Comparison of ENCODE assay signal across 15 cellular contexts in genomic region chr4:1242506-1243450, GRCh38. TPM values are rescaled to one million over a fixed set of nuclear protein-coding genes. Genes with fewer than 3 reads are reported as not detected.
DNase-seq lines count a peak whose midpoint lies in the region; ATAC-seq and TF ChIP-seq lines count a peak whose summit lies in the region.
"Had no signal": no experiment of that assay in that cellular context is flagged by ENCODE, and none has a peak within 500 bp of the region (broad histone marks: within the 10 kb centered on the region; RNA-seq: fewer than 3 reads in every experiment).

No MANE protein-coding gene starts in this region.

- POLR2A ChIA-PET in activated CD4-positive, alpha-beta T cell treated with anti-CD3 and anti-CD28 coated beads, Interleukin-2, amount 10 ng/mL, durations not matched to agents 7 days and 5 days (lab: Charles Lee): no interaction called here

- intact Hi-C loops in activated CD4-positive, alpha-beta T cell treated with anti-CD3 and anti-CD28 coated beads, Interleukin-2, amount 10 ng/mL, durations not matched to agents 24 days and 14 days (cut with micrococcal nuclease): no loop called here
- intact Hi-C loops in left ventricle myocardium inferior (cut with micrococcal nuclease): no loop called here
- intact Hi-C loops in colonic mucosa (cut with DNase I): loop anchor here (5.0 kb wide), 1 partner anchor 35 kb away; no protein-coding TSS in a partner anchor

- H3K27me3 ChIP-seq in left ventricle myocardium inferior (ENCODE audit: low read depth) (no peaks in the 10 kb centered on the region), skeletal muscle tissue (ENCODE audit: control insufficient read depth in 3 of 3, insufficient read depth in 3 of 3, low read length in 3 of 3) (no peaks in the 10 kb centered on the region), colonic mucosa (no peaks in the 10 kb centered on the region)

- no peak for ATAC-seq in HG03457 (IDR thresholded peaks at IDR 0.05; ENCODE audit: unreplicated experiment)

- H3K4me3 ChIP-seq in left ventricle myocardium inferior: no peak overlapping the region
- H3K4me3 ChIP-seq in skeletal muscle tissue (ENCODE audit: low read length in 3 of 3): no peak overlapping the region
- H3K4me3 ChIP-seq in colonic mucosa: no peak overlapping the region
- H3K4me3 ChIP-seq: A549, skin epidermis had no signal

- TF ChIP-seq CTCF in left ventricle myocardium inferior (IDR thresholded peaks at IDR 0.05; ENCODE audit: borderline replicate concordance) (no peak), colonic mucosa (IDR thresholded peaks at IDR 0.05) (no peak)

- no peak overlapping the region for H3K4me3 Mint-ChIP-seq in activated CD4-positive, alpha-beta T cell treated with anti-CD3 and anti-CD28 coated beads, Interleukin-2, amount 10 ng/mL, durations not matched to agents 24 days and 14 days
- H3K4me3 Mint-ChIP-seq in activated CD4-positive, alpha-beta T cell treated with anti-CD3 and anti-CD28 coated beads, Interleukin-2, amount 10 ng/mL, durations not matched to agents 7 days and 5 days: no peak overlapping the region
- H3K4me3 Mint-ChIP-seq in IgD-negative memory B cell: peak overlapping the region in 1 of 4 donors; percentile 66

- peaks cover 26% of the 10 kb centered on the region for H3K36me3 ChIP-seq in left ventricle myocardium inferior
- H3K36me3 ChIP-seq in skeletal muscle tissue (ENCODE audit: control insufficient read depth in 3 of 3, insufficient read depth in 3 of 3, low read length in 3 of 3): peaks cover 16 to 20% (median 16%) of the 10 kb centered on the region in 3 donors
- H3K36me3 ChIP-seq in colonic mucosa: no peaks in the 10 kb centered on the region

- peaks cover 76% of the 10 kb centered on the region for H3K4me1 ChIP-seq in left ventricle myocardium inferior
- peaks cover 63 to 78% (median 65%) of the 10 kb centered on the region in 3 donors for H3K4me1 ChIP-seq in skeletal muscle tissue (ENCODE audit: control insufficient read depth in 3 of 3, insufficient read depth in 3 of 3, low read length in 3 of 3)
- peaks cover 30% of the 10 kb centered on the region for H3K4me1 ChIP-seq in colonic mucosa

- H3K27me3 Mint-ChIP-seq in activated CD4-positive, alpha-beta T cell treated with anti-CD3 and anti-CD28 coated beads, Interleukin-2, amount 10 ng/mL, durations not matched to agents 24 days and 14 days: no peaks in the 10 kb centered on the region
- H3K27me3 Mint-ChIP-seq in activated CD4-positive, alpha-beta T cell treated with anti-CD3 and anti-CD28 coated beads, Interleukin-2, amount 10 ng/mL, durations not matched to agents 7 days and 5 days: no peaks in the 10 kb centered on the region
- no peaks in the 10 kb centered on the region for H3K27me3 Mint-ChIP-seq in IgD-negative memory B cell
- H3K27me3 Mint-ChIP-seq: naive B cell had no signal

- peak overlapping the region; percentile 11 for H3K27ac Mint-ChIP-seq in activated CD4-positive, alpha-beta T cell treated with anti-CD3 and anti-CD28 coated beads, Interleukin-2, amount 10 ng/mL, durations not matched to agents 24 days and 14 days
- no peak overlapping the region for H3K27ac Mint-ChIP-seq in activated CD4-positive, alpha-beta T cell treated with anti-CD3 and anti-CD28 coated beads, Interleukin-2, amount 10 ng/mL, durations not matched to agents 7 days and 5 days
- H3K27ac Mint-ChIP-seq in IgD-negative memory B cell: peak overlapping the region in 2 of 3 donors; percentile 31 to 75

- H3K9me3 ChIP-seq in left ventricle myocardium inferior (replicated peaks): no peaks in the 10 kb centered on the region
- H3K9me3 ChIP-seq in skeletal muscle tissue (ENCODE audit: control insufficient read depth in 3 of 3, low read length in 3 of 3): no peaks in the 10 kb centered on the region
- H3K9me3 ChIP-seq in colonic mucosa: no peaks in the 10 kb centered on the region
- H3K9me3 ChIP-seq: A549 had no signal

- H3K9me3 Mint-ChIP-seq in activated CD4-positive, alpha-beta T cell treated with anti-CD3 and anti-CD28 coated beads, Interleukin-2, amount 10 ng/mL, durations not matched to agents 24 days and 14 days: no peaks in the 10 kb centered on the region
- no peaks in the 10 kb centered on the region for H3K9me3 Mint-ChIP-seq in activated CD4-positive, alpha-beta T cell treated with anti-CD3 and anti-CD28 coated beads, Interleukin-2, amount 10 ng/mL, durations not matched to agents 7 days and 5 days
- H3K9me3 Mint-ChIP-seq in IgD-negative memory B cell: no peaks in the 10 kb centered on the region
- H3K9me3 Mint-ChIP-seq: naive B cell had no signal

- peak overlapping the region; percentile 27 for H3K27ac ChIP-seq in left ventricle myocardium inferior (replicated peaks)
- no peak overlapping the region for H3K27ac ChIP-seq in skeletal muscle tissue (ENCODE audit: low read depth, low read length)
- H3K27ac ChIP-seq in colonic mucosa: no peak overlapping the region
- H3K27ac ChIP-seq: A549 had no signal

- CTCF ChIA-PET in activated CD4-positive, alpha-beta T cell treated with anti-CD3 and anti-CD28 coated beads, Interleukin-2, amount 10 ng/mL, durations not matched to agents 7 days and 5 days (lab: Charles Lee): interaction anchor here (1.5 kb wide), 1 partner anchor 25 kb away, joined by 6 read pairs; no protein-coding TSS in a partner anchor

- peaks cover 30% of the 10 kb centered on the region for H3K36me3 Mint-ChIP-seq in activated CD4-positive, alpha-beta T cell treated with anti-CD3 and anti-CD28 coated beads, Interleukin-2, amount 10 ng/mL, durations not matched to agents 24 days and 14 days (ENCODE audit: low read depth)
- H3K36me3 Mint-ChIP-seq in activated CD4-positive, alpha-beta T cell treated with anti-CD3 and anti-CD28 coated beads, Interleukin-2, amount 10 ng/mL, durations not matched to agents 7 days and 5 days (ENCODE audit: low read depth): peaks cover 34% of the 10 kb centered on the region
- H3K36me3 Mint-ChIP-seq in IgD-negative memory B cell: no peaks in the 10 kb centered on the region
- H3K36me3 Mint-ChIP-seq: naive B cell had no signal

- peaks cover 24% of the 10 kb centered on the region for H3K4me1 Mint-ChIP-seq in activated CD4-positive, alpha-beta T cell treated with anti-CD3 and anti-CD28 coated beads, Interleukin-2, amount 10 ng/mL, durations not matched to agents 24 days and 14 days
- H3K4me1 Mint-ChIP-seq in activated CD4-positive, alpha-beta T cell treated with anti-CD3 and anti-CD28 coated beads, Interleukin-2, amount 10 ng/mL, durations not matched to agents 7 days and 5 days: peaks cover 36% of the 10 kb centered on the region
- H3K4me1 Mint-ChIP-seq in IgD-negative memory B cell: peaks cover 10 to 43% (median 27%) of the 10 kb centered on the region in 3 donors

- H3K9ac ChIP-seq in skeletal muscle tissue (ENCODE audit: low read depth in 1 of 3, low read length in 3 of 3) (peak overlapping the region in 2 of 3 donors; percentile 21 to 60), colonic mucosa (ENCODE audit: low read depth in 2 of 2, low read length in 2 of 2) (peak overlapping the region in 1 of 2 donors; percentile 12)

- no peak for DNase-seq in activated CD4-positive, alpha-beta T cell treated with anti-CD3 and anti-CD28 coated beads, Interleukin-2, amount 10 ng/mL, durations not matched to agents 24 days and 14 days
- no peak for DNase-seq in activated CD4-positive, alpha-beta T cell treated with anti-CD3 and anti-CD28 coated beads, Interleukin-2, amount 10 ng/mL, durations not matched to agents 7 days and 5 days
- DNase-seq in left ventricle myocardium inferior (peak; percentile 10), colonic mucosa (no peak), SHP77 treated with DMSO at 0.1 percent for 48 hours (lab: John Stamatoyannopoulos, UW) (no peak)
- DNase-seq: DMS53; effector memory CD4-positive, alpha-beta T cell; kidney glomerular epithelial cell; naive B cell; NCI-H1694 treated with DMSO at 0.1 percent for 48 hours had no signal

RNA-seq across cellular contexts. Expression of gene CTBP1, which starts 6.2 kb away (rescaled TPM):
- total RNA-seq in activated CD4-positive, alpha-beta T cell treated with anti-CD3 and anti-CD28 coated beads, Interleukin-2, amount 10 ng/mL, durations not matched to agents 24 days and 14 days: 190 and 200 TPM in 2 replicates
- total RNA-seq in activated CD4-positive, alpha-beta T cell treated with anti-CD3 and anti-CD28 coated beads, Interleukin-2, amount 10 ng/mL, durations not matched to agents 7 days and 5 days: 100 to 1,000 TPM; 223 to 242 TPM
- 36.5 TPM for polyA plus RNA-seq in IgD-negative memory B cell
- total RNA-seq in left ventricle myocardium inferior: 112 TPM
- 109 TPM for total RNA-seq in skeletal muscle tissue
- 100 to 1,000 TPM; 137 to 200 TPM for total RNA-seq in colonic mucosa

RNA-seq across cellular contexts. Expression of gene MAEA, which starts 46.9 kb away (rescaled TPM):
- total RNA-seq in activated CD4-positive, alpha-beta T cell treated with anti-CD3 and anti-CD28 coated beads, Interleukin-2, amount 10 ng/mL, durations not matched to agents 24 days and 14 days: 61.3 and 62.6 TPM in 2 replicates
- total RNA-seq in activated CD4-positive, alpha-beta T cell treated with anti-CD3 and anti-CD28 coated beads, Interleukin-2, amount 10 ng/mL, durations not matched to agents 7 days and 5 days: 10 to 100 TPM; 63.8 to 69.0 TPM
- polyA plus RNA-seq in IgD-negative memory B cell: 67.1 TPM
- 49.5 TPM for total RNA-seq in left ventricle myocardium inferior
- 24.5 TPM for total RNA-seq in skeletal muscle tissue
- total RNA-seq in colonic mucosa: 100 to 1,000 TPM in 1 of 2 donors, 10 to 100 TPM in 1; 65.8 to 124 TPM
